ENCODE assay signal across 19 cellular contexts in genomic region chr6:5107332-5107731, GRCh38.
"Had no signal": no experiment of that assay in that cellular context is flagged by ENCODE, and none has a peak within 500 bp of the region (broad histone marks: within the 10 kb centered on the region; RNA-seq: fewer than 3 reads in every experiment).

No MANE protein-coding gene starts in this region.

- H3K9me3 Mint-ChIP-seq: activated naive CD8-positive, alpha-beta T cell treated with anti-CD3 and anti-CD28 coated beads for 36 hours had no signal

- H3K36me3 ChIP-seq: ovary had no signal

- DNase-seq: activated CD4-positive, alpha-beta T cell treated with anti-CD3 and anti-CD28 coated beads, Interleukin-2, amount 50 U/mL, for 4 hours; activated naive CD4-positive, alpha-beta T cell; activated naive CD8-positive, alpha-beta T cell treated with anti-CD3 and anti-CD28 coated beads for 36 hours; activated T-cell treated with anti-CD3 and anti-CD28 coated beads for 4 hours; amniotic stem cell; left colon; mammary epithelial cell; ovary; stimulated activated CD4-positive, alpha-beta T cell treated with anti-CD3 and anti-CD28 coated beads, Interleukin-12 subunit alpha, Interleukin-12 subunit beta, amount 100 ng/mL, for 4 hours; stimulated activated CD4-positive, alpha-beta T cell treated with anti-CD3 and anti-CD28 coated beads, Interleukin-2, amount 100 ng/mL, for 24 hours; stimulated activated naive CD8-positive, alpha-beta T cell treated with anti-CD3 and anti-CD28 coated beads, Interleukin-15, Interleukin-2, amounts not matched to agents 100 U/mL and 50 U/mL, for 24 hours; substantia nigra; SW 1271; T-helper 2 cell; WERI-Rb-1 had no signal

- H2AFZ ChIP-seq: hepatocyte had no signal

- H3K4me3 ChIP-seq: coronary artery, hepatocyte, ovary, tibial artery had no signal

- H3K27me3 Mint-ChIP-seq: activated naive CD8-positive, alpha-beta T cell treated with anti-CD3 and anti-CD28 coated beads for 36 hours had no signal

- H3K4me1 ChIP-seq: tibial artery had no signal

- H3K79me2 ChIP-seq: hepatocyte had no signal

- H3K4me3 Mint-ChIP-seq: activated naive CD8-positive, alpha-beta T cell treated with anti-CD3 and anti-CD28 coated beads for 36 hours; brain had no signal

- H3K9me3 ChIP-seq: ovary, tibial artery had no signal

- H3K27ac Mint-ChIP-seq: activated naive CD8-positive, alpha-beta T cell treated with anti-CD3 and anti-CD28 coated beads for 36 hours; brain had no signal

- H3K4me1 Mint-ChIP-seq: activated naive CD8-positive, alpha-beta T cell treated with anti-CD3 and anti-CD28 coated beads for 36 hours had no signal

- H3K27me3 ChIP-seq: hepatocyte, ovary, tibial artery had no signal

- ATAC-seq: left colon; stimulated activated naive CD8-positive, alpha-beta T cell treated with anti-CD3 and anti-CD28 coated beads, Interleukin-15, Interleukin-2, amounts not matched to agents 100 U/mL and 50 U/mL, for 24 hours had no signal

- H3K27ac ChIP-seq: coronary artery, hepatocyte, ovary, tibial artery, WERI-Rb-1 had no signal
